2 cellular contexts compared by ENCODE assay signal in the genomic region with DNA sequence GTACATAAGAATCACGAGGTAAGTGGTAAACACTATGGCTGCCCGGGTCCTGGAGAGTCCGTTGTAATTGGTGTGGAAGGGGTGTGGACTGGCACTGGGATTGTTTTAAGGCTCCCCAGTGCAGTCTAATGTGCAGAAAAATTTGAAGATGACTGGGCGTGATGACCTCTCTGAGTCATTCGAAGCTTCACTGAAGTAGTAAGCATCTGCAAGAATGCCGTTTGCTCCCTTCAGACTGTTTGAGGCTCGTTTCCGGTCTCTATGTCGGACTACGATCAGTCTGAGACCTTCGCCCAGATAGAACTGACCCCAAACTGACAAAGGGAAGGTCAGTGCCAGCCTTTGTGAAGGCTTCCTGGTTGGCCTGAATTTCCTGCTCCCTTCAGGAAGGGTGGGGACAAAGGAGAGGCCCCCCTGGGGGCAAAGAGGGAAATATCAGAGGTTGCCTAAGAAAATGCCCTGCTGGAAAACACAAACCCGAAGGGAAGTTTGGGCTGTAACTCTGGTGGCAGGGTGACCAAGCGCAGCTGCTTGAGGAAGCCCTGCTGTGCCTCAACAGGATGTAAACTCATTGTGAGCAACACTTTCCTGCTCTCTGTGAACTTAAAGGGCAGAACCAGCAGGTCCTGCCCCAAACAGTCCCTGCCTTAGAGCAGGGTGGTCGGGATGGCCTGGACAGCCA.
A peak's percentile ranks its signal among the peaks of the same experiment; 100 is the strongest.
TF ChIP-seq lines count a peak whose summit lies in the region.

No MANE protein-coding gene starts in this region.

TF ChIP-seq in liver, 16 proteins besides CTCF, POLR2A, EP300 and RAD21:
- peak; percentile 92 for TF ChIP-seq NR2F2 (IDR thresholded peaks at IDR 0.05)
- peak in 1 of 2 donors; percentile 15 for TF ChIP-seq JUND (IDR thresholded peaks at IDR 0.05)
- TF ChIP-seq SP1 (IDR thresholded peaks at IDR 0.05) = no peak
- no peak for TF ChIP-seq YY1 (IDR thresholded peaks at IDR 0.05)
- TF ChIP-seq HNF4A (conservative IDR thresholded peaks at IDR 0.05) = no peak
- TF ChIP-seq GABPA (IDR thresholded peaks at IDR 0.05 in 1 of 2, conservative IDR thresholded peaks at IDR 0.05 in 1 of 2) = no peak
- no peak for TF ChIP-seq RXRA (IDR thresholded peaks at IDR 0.05)
- TF ChIP-seq FOXA1 (IDR thresholded peaks at IDR 0.05) = no peak
- TF ChIP-seq TAF1 (conservative IDR thresholded peaks at IDR 0.05) = no peak
- TF ChIP-seq FOXA2 (IDR thresholded peaks at IDR 0.05) = no peak

TF ChIP-seq in HepG2, 621 proteins besides CTCF, POLR2A, EP300 and RAD21:
- no peak for TF ChIP-seq NFIB (CRISPR knock-in tag; IDR thresholded peaks at IDR 0.05; ENCODE audit: borderline replicate concordance)
- TF ChIP-seq TBX2 (CRISPR knock-in tag; IDR thresholded peaks at IDR 0.05; ENCODE audit: borderline replicate concordance) = no peak
- TF ChIP-seq IRX3 (CRISPR knock-in tag; IDR thresholded peaks at IDR 0.05; ENCODE audit: borderline replicate concordance, low read depth) = no peak
- no peak for TF ChIP-seq ZNF30 (CRISPR knock-in tag; IDR thresholded peaks at IDR 0.05)
- TF ChIP-seq MLXIP (CRISPR knock-in tag; IDR thresholded peaks at IDR 0.05; ENCODE audit: borderline replicate concordance) = no peak
- TF ChIP-seq ZBTB33 (CRISPR knock-in tag; IDR thresholded peaks at IDR 0.05) = no peak
- no peak for TF ChIP-seq POGZ (CRISPR knock-in tag; IDR thresholded peaks at IDR 0.05)
- TF ChIP-seq, protein P1, sequence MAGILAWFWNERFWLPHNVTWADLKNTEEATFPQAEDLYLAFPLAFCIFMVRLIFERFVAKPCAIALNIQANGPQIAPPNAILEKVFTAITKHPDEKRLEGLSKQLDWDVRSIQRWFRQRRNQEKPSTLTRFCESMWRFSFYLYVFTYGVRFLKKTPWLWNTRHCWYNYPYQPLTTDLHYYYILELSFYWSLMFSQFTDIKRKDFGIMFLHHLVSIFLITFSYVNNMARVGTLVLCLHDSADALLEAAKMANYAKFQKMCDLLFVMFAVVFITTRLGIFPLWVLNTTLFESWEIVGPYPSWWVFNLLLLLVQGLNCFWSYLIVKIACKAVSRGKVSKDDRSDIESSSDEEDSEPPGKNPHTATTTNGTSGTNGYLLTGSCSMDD (CRISPR knock-in tag; IDR thresholded peaks at IDR 0.05) = no peak
- TF ChIP-seq HOXA3 (CRISPR knock-in tag; IDR thresholded peaks at IDR 0.05) = no peak
- no peak for TF ChIP-seq RNF219 (CRISPR knock-in tag; IDR thresholded peaks at IDR 0.05)
- no peak for TF ChIP-seq TOE1 (CRISPR knock-in tag; IDR thresholded peaks at IDR 0.05)
- no peak for TF ChIP-seq POLR2AphosphoS5 (IDR thresholded peaks at IDR 0.05; ENCODE audit: low read depth, low read length)
- no peak for TF ChIP-seq FOSL2 (CRISPR knock-in tag; IDR thresholded peaks at IDR 0.05)
- TF ChIP-seq FIP1L1 (IDR thresholded peaks at IDR 0.05; ENCODE audit: borderline replicate concordance, insufficient read depth, low read depth, low read length) = no peak
- TF ChIP-seq ZNF18 (CRISPR knock-in tag; IDR thresholded peaks at IDR 0.05; ENCODE audit: insufficient replicate concordance) = no peak
- TF ChIP-seq, protein P2, sequence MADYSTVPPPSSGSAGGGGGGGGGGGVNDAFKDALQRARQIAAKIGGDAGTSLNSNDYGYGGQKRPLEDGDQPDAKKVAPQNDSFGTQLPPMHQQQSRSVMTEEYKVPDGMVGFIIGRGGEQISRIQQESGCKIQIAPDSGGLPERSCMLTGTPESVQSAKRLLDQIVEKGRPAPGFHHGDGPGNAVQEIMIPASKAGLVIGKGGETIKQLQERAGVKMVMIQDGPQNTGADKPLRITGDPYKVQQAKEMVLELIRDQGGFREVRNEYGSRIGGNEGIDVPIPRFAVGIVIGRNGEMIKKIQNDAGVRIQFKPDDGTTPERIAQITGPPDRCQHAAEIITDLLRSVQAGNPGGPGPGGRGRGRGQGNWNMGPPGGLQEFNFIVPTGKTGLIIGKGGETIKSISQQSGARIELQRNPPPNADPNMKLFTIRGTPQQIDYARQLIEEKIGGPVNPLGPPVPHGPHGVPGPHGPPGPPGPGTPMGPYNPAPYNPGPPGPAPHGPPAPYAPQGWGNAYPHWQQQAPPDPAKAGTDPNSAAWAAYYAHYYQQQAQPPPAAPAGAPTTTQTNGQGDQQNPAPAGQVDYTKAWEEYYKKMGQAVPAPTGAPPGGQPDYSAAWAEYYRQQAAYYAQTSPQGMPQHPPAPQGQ (CRISPR knock-in tag; IDR thresholded peaks at IDR 0.05; ENCODE audit: borderline replicate concordance) = no peak
- TF ChIP-seq, protein P3, sequence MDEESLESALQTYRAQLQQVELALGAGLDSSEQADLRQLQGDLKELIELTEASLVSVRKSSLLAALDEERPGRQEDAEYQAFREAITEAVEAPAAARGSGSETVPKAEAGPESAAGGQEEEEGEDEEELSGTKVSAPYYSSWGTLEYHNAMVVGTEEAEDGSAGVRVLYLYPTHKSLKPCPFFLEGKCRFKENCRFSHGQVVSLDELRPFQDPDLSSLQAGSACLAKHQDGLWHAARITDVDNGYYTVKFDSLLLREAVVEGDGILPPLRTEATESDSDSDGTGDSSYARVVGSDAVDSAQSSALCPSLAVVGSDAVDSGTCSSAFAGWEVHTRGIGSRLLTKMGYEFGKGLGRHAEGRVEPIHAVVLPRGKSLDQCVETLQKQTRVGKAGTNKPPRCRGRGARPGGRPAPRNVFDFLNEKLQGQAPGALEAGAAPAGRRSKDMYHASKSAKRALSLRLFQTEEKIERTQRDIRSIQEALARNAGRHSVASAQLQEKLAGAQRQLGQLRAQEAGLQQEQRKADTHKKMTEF (CRISPR knock-in tag; IDR thresholded peaks at IDR 0.05) = no peak
- TF ChIP-seq GATAD2A (CRISPR knock-in tag; IDR thresholded peaks at IDR 0.05) = no peak
TF ChIP-seq in HepG2: peak in this region for 0.
